18 cellular contexts compared by ENCODE assay signal in the genomic region with DNA sequence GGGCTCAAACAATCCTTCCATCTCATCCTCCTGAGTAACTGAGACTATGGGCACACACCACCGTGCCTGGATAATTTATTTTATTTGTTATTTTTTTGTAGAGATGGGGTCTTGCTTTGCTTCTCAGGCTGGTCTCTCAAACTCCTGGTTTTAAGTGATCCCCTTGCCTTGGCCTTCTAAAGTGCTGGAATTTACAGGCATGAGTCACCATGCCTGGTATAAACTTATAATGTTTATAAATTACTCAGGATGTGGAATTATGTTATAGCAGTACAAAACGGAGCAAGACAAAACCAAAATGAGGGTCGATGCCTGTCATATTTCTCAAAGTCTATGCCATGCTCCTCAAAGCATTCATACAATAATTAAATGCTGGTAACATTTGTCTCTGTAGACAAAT. TPM values are rescaled to one million over a fixed set of nuclear protein-coding genes. Genes with fewer than 3 reads are reported as not detected.
DNase-seq lines count a peak whose midpoint lies in the region; TF ChIP-seq lines count a peak whose summit lies in the region.
"Had no signal": no experiment of that assay in that cellular context is flagged by ENCODE, and none has a peak within 500 bp of the region (broad histone marks: within the 10 kb centered on the region; RNA-seq: fewer than 3 reads in every experiment).

No MANE protein-coding gene starts in this region.

- no peaks in the 10 kb centered on the region for H3K27me3 Mint-ChIP-seq in MCF 10A (ENCODE audit: insufficient read depth, unreplicated experiment)
- H3K27me3 Mint-ChIP-seq in activated T-helper 1 cell treated with anti-CD3 and anti-CD28 coated beads, Interleukin-12 subunit alpha, Interleukin-12 subunit beta, Interleukin-2, Interleukin-4 antibody, amounts not matched to agents 30 ng/mL and 10 ng/mL and 1 ng/mL, durations not matched to agents 14 hours and 24 hours and 36 hours (ENCODE audit: insufficient read depth) = no peaks in the 10 kb centered on the region
- H3K27me3 Mint-ChIP-seq: CD4-positive, alpha-beta memory T cell had no signal

- H3K4me2 ChIP-seq in smooth muscle cell = peak overlapping the region; percentile 36

- WGBS in smooth muscle cell (ENCODE audit: low lambda C conversion rate) = 62% methylated on average over 3 of the region's 3 CpGs
- 86 to 91% methylated on average over 3 of the region's 3 CpGs for WGBS in thyroid gland, 2 donors

- CTCF ChIA-PET in MCF 10A (lab: Yijun Ruan, JAX) = interaction anchor here (0.7 kb wide), 1 partner anchor 84 kb away, joined by 3 read pairs; no protein-coding TSS in a partner anchor

- H3K27ac ChIP-seq in breast epithelium (no peak overlapping the region), smooth muscle cell (ENCODE audit: low read depth) (no peak overlapping the region), thyroid gland (no peak overlapping the region)
- H3K27ac ChIP-seq: C4-2B, HL-60 had no signal

- DNase-seq in MCF 10A (ENCODE audit: unreplicated experiment) = peak; percentile 17
- DNase-seq in breast epithelium (ENCODE audit: low spot score in 2 of 2) = no peak
- DNase-seq in M059J (ENCODE audit: low read depth) = peak; percentile 1
- peak; percentile 2 for DNase-seq in astrocyte of the spinal cord (ENCODE audit: low read depth, low spot score)
- no peak for DNase-seq in smooth muscle cell (lab: John Stamatoyannopoulos, UW; ENCODE audit: unreplicated experiment)
- DNase-seq in NCI-H2107 (lab: John Stamatoyannopoulos, UW) = no peak
- DNase-seq in thyroid gland = no peak
- DNase-seq in activated T-helper 1 cell treated with anti-CD3 and anti-CD28 coated beads, Interleukin-12 subunit alpha, Interleukin-12 subunit beta, Interleukin-2, Interleukin-4 antibody, amounts not matched to agents 30 ng/mL and 10 ng/mL and 1 ng/mL, durations not matched to agents 14 hours and 24 hours and 36 hours (ENCODE audit: low spot score) = no peak
- DNase-seq: 8988T, BE2C, COR-L47, DND-41, GDM1, HCEC 1CT, HFFc6 had no signal

- in situ Hi-C loops in astrocyte of the spinal cord (cut with HindIII; ENCODE audit: low sequenced_read_pairs) = no loop called here

- no TSS peak for BruUV-seq in MCF 10A (replicated peaks; lab: Mats Ljungman, UMichigan)

- POLR2A ChIA-PET in MCF 10A (lab: Yijun Ruan, JAX) = no interaction called here

- H3K36me3 ChIP-seq in breast epithelium (no peaks in the 10 kb centered on the region), smooth muscle cell (ENCODE audit: low read depth) (no peaks in the 10 kb centered on the region), thyroid gland (no peaks in the 10 kb centered on the region)
- H3K36me3 ChIP-seq: BE2C had no signal

- H3K4me1 Mint-ChIP-seq in MCF 10A (ENCODE audit: insufficient read depth, unreplicated experiment) = peaks cover 23% of the 10 kb centered on the region
- peaks cover 14% of the 10 kb centered on the region for H3K4me1 Mint-ChIP-seq in activated T-helper 1 cell treated with anti-CD3 and anti-CD28 coated beads, Interleukin-12 subunit alpha, Interleukin-12 subunit beta, Interleukin-2, Interleukin-4 antibody, amounts not matched to agents 30 ng/mL and 10 ng/mL and 1 ng/mL, durations not matched to agents 14 hours and 24 hours and 36 hours (ENCODE audit: low read depth)

- H3F3A ChIP-seq in smooth muscle cell (ENCODE audit: low read depth) = no peaks in the 10 kb centered on the region

- H3K36me3 Mint-ChIP-seq in MCF 10A (ENCODE audit: insufficient read depth, unreplicated experiment) = peaks cover 4% of the 10 kb centered on the region
- H3K36me3 Mint-ChIP-seq in activated T-helper 1 cell treated with anti-CD3 and anti-CD28 coated beads, Interleukin-12 subunit alpha, Interleukin-12 subunit beta, Interleukin-2, Interleukin-4 antibody, amounts not matched to agents 30 ng/mL and 10 ng/mL and 1 ng/mL, durations not matched to agents 14 hours and 24 hours and 36 hours (ENCODE audit: low read depth) = no peaks in the 10 kb centered on the region
- H3K36me3 Mint-ChIP-seq: CD4-positive, alpha-beta memory T cell had no signal

- H3K9ac ChIP-seq in smooth muscle cell (ENCODE audit: low read depth) = no peak overlapping the region

- H4K20me1 ChIP-seq in smooth muscle cell (ENCODE audit: low read depth) = no peaks in the 10 kb centered on the region

- no peak overlapping the region for H2AFZ ChIP-seq in smooth muscle cell (ENCODE audit: low read depth)

- H3K79me2 ChIP-seq in smooth muscle cell (ENCODE audit: low read depth) = no peaks in the 10 kb centered on the region

- H3K9me3 Mint-ChIP-seq in MCF 10A (ENCODE audit: unreplicated experiment) = peaks cover under 1% of the 10 kb centered on the region
- no peaks in the 10 kb centered on the region for H3K9me3 Mint-ChIP-seq in activated T-helper 1 cell treated with anti-CD3 and anti-CD28 coated beads, Interleukin-12 subunit alpha, Interleukin-12 subunit beta, Interleukin-2, Interleukin-4 antibody, amounts not matched to agents 30 ng/mL and 10 ng/mL and 1 ng/mL, durations not matched to agents 14 hours and 24 hours and 36 hours
- H3K9me3 Mint-ChIP-seq: CD4-positive, alpha-beta memory T cell; HFFc6 had no signal

- H3K27me3 ChIP-seq in breast epithelium = no peaks in the 10 kb centered on the region
- no peaks in the 10 kb centered on the region for H3K27me3 ChIP-seq in smooth muscle cell (ENCODE audit: low read depth)
- no peaks in the 10 kb centered on the region for H3K27me3 ChIP-seq in thyroid gland
- H3K27me3 ChIP-seq: BE2C had no signal

- H3K27ac Mint-ChIP-seq in MCF 10A (ENCODE audit: low read depth, unreplicated experiment) = no peak overlapping the region
- no peak overlapping the region for H3K27ac Mint-ChIP-seq in activated T-helper 1 cell treated with anti-CD3 and anti-CD28 coated beads, Interleukin-12 subunit alpha, Interleukin-12 subunit beta, Interleukin-2, Interleukin-4 antibody, amounts not matched to agents 30 ng/mL and 10 ng/mL and 1 ng/mL, durations not matched to agents 14 hours and 24 hours and 36 hours
- H3K27ac Mint-ChIP-seq: HFFc6 had no signal

- TF ChIP-seq CTCF in MCF 10A (IDR thresholded peaks at IDR 0.05; ENCODE audit: unreplicated experiment) = no peak
- no peak for TF ChIP-seq CTCF in breast epithelium (IDR thresholded peaks at IDR 0.05)
- no peak for TF ChIP-seq CTCF in astrocyte of the spinal cord (IDR thresholded peaks at IDR 0.05; ENCODE audit: low read depth, low read length)
- TF ChIP-seq CTCF in smooth muscle cell (IDR thresholded peaks at IDR 0.05; ENCODE audit: borderline replicate concordance, insufficient read depth, poor library complexity, severe bottlenecking) = no peak
- TF ChIP-seq CTCF in thyroid gland (IDR thresholded peaks at IDR 0.05) = no peak

- H3K4me3 Mint-ChIP-seq in MCF 10A (ENCODE audit: unreplicated experiment) = no peak overlapping the region
- H3K4me3 Mint-ChIP-seq in activated T-helper 1 cell treated with anti-CD3 and anti-CD28 coated beads, Interleukin-12 subunit alpha, Interleukin-12 subunit beta, Interleukin-2, Interleukin-4 antibody, amounts not matched to agents 30 ng/mL and 10 ng/mL and 1 ng/mL, durations not matched to agents 14 hours and 24 hours and 36 hours = no peak overlapping the region
- H3K4me3 Mint-ChIP-seq: CD4-positive, alpha-beta memory T cell; HFFc6 had no signal

- TF ChIP-seq POLR2A in breast epithelium (IDR thresholded peaks at IDR 0.05) (no peak), thyroid gland (IDR thresholded peaks at IDR 0.05) (no peak)

- no peaks in the 10 kb centered on the region for H3K9me3 ChIP-seq in breast epithelium
- H3K9me3 ChIP-seq in smooth muscle cell (replicated peaks; ENCODE audit: low read depth) = no peaks in the 10 kb centered on the region
- H3K9me3 ChIP-seq in thyroid gland = no peaks in the 10 kb centered on the region
- H3K9me3 ChIP-seq: BE2C had no signal

- intact Hi-C loops in MCF 10A (cut with micrococcal nuclease) = no loop called here
- intact Hi-C loops in breast epithelium (cut with DNase I; ENCODE audit: low total_unique reads) = no loop called here
- intact Hi-C loops in thyroid gland (cut with DNase I) = no loop called here
- intact Hi-C loops in activated T-helper 1 cell treated with anti-CD3 and anti-CD28 coated beads, Interleukin-12 subunit alpha, Interleukin-12 subunit beta, Interleukin-2, Interleukin-4 antibody, amounts not matched to agents 30 ng/mL and 10 ng/mL and 1 ng/mL, durations not matched to agents 14 hours and 24 hours and 36 hours (cut with micrococcal nuclease) = loop anchor here (10.0 kb wide), 1 partner anchor 895 kb away; no protein-coding TSS in a partner anchor

- no peak overlapping the region for H3K4me3 ChIP-seq in breast epithelium
- no peak overlapping the region for H3K4me3 ChIP-seq in astrocyte of the spinal cord (ENCODE audit: low read depth, low read length)
- no peak overlapping the region for H3K4me3 ChIP-seq in smooth muscle cell
- H3K4me3 ChIP-seq in thyroid gland (replicated peaks in 1 of 3) = no peak overlapping the region

- H3K4me1 ChIP-seq in breast epithelium = no peaks in the 10 kb centered on the region
- H3K4me1 ChIP-seq in smooth muscle cell (ENCODE audit: low read depth) = no peaks in the 10 kb centered on the region
- no peaks in the 10 kb centered on the region for H3K4me1 ChIP-seq in thyroid gland
- H3K4me1 ChIP-seq: BE2C had no signal

RNA-seq across cellular contexts. Expression of gene TEX13C, which starts 29.8 kb away (rescaled TPM):
- total RNA-seq in MCF 10A (2022) (not detected in 2 replicates), breast epithelium (not detected), smooth muscle cell (not detected in 2 replicates), thyroid gland (under 1 TPM in 1 of 4 donors, not detected in 3; 0.13 TPM)
- total RNA-seq in M059J (2014; rRNA removed; shearing (Covaris generic)) = not detected in 2 replicates
- polyA plus RNA-seq in smooth muscle cell = not detected in 2 replicates
- not detected in 2 replicates for total RNA-seq in activated T-helper 1 cell treated with anti-CD3 and anti-CD28 coated beads, Interleukin-12 subunit alpha, Interleukin-12 subunit beta, Interleukin-2, Interleukin-4 antibody, amounts not matched to agents 30 ng/mL and 10 ng/mL and 1 ng/mL, durations not matched to agents 14 hours and 24 hours and 36 hours
- total RNA-seq: CD4-positive, alpha-beta memory T cell; HFFc6 had no signal
- polyA plus RNA-seq: CD4-positive, alpha-beta memory T cell had no signal

Comparison
In these comparisons a context has a peak if more than half of its experiments do, and no peak if none do; other contexts are left out.
1. DNase-seq: peak in MCF 10A (single experiment), M059J (single experiment) and astrocyte of the spinal cord (single experiment); none in breast epithelium (0 of 2), smooth muscle cell (single experiment), NCI-H2107 (single experiment), thyroid gland (0 of 2) and activated T-helper 1 cell treated with anti-CD3 and anti-CD28 coated beads, Interleukin-12 subunit alpha, Interleukin-12 subunit beta, Interleukin-2, Interleukin-4 antibody, amounts not matched to agents 30 ng/mL and 10 ng/mL and 1 ng/mL, durations not matched to agents 14 hours and 24 hours and 36 hours (single experiment).